Comparison of ENCODE assay signal across 9 cellular contexts in the genomic region with DNA sequence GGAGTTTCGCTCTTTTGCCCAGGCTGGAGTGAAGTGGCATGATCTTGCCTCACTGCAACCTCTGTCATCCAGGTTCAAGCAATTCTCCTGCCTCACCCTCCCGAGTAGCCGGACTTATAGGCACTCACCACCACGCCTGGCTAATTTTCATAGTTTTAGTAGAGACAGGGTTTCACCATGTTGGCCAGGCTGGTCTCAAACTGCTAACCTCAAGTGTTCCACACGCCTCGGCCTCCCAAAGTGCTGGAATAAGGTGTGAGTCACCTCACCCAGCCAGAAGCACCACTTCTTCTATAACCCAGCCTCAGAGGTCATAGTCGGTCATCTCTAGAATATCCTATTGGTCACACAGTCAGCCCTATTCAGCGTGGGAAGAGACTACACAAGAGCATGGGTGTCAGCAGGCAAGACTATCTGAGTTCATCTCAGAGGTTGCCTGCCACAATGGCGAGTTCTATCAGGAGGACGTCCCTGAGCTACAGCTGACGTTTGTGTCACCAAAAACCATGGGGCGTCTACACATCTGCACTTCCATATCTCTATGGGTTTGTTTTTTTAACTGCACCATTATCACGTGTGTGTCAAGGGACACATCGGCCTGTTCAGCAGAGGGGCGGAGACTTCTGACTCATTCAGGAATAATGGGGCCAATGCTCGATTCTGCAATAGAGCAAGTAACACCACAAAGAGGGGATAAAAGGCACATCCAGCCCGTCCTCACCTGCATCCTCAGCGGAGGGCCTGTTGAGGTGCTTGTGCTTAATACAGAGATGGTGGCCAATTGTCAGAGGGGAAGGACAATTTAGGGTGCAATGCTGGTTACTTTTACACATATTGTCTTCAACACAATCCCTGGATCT.
DNase-seq lines count a peak whose midpoint lies in the region; FAIRE-seq and TF ChIP-seq lines count a peak whose summit lies in the region.
"Had no signal": no experiment of that assay in that cellular context is flagged by ENCODE, and none has a peak within 500 bp of the region (broad histone marks: within the 10 kb centered on the region; RNA-seq: fewer than 3 reads in every experiment).

No MANE protein-coding gene starts in this region.

- no peaks in the 10 kb centered on the region for H3K36me3 Mint-ChIP-seq in astrocyte (ENCODE audit: low read depth, unreplicated experiment)

- H3K4me3 Mint-ChIP-seq in astrocyte (ENCODE audit: unreplicated experiment), result no peak overlapping the region

- H3K9ac ChIP-seq in astrocyte (ENCODE audit: low read length) (no peak overlapping the region), liver (ENCODE audit: low read depth in 1 of 2, low read length in 2 of 2) (no peak overlapping the region)

- H3K27me3 Mint-ChIP-seq in astrocyte (ENCODE audit: low read depth, unreplicated experiment), result no peaks in the 10 kb centered on the region

- peak; percentile 7 for DNase-seq in A673 (ENCODE audit: low spot score)
- peak; percentile 82 for DNase-seq in HT1080 (ENCODE audit: low read depth)
- peak; percentile 84 for DNase-seq in astrocyte (ENCODE audit: low read depth)
- DNase-seq in NCI-H2081 treated with DMSO at 0.1 percent for 48 hours (lab: John Stamatoyannopoulos, UW), result no peak
- DNase-seq in activated gamma-delta T cell treated with Interleukin-2 at 50 U/mL for 16 hours, result no peak
- no peak for DNase-seq in DMS153 (lab: John Stamatoyannopoulos, UW)
- no peak for DNase-seq in HuH-7.5 (ENCODE audit: low spot score)
- DNase-seq: NCI-H82 had no signal

- no peak overlapping the region for H3K27ac ChIP-seq in A673 (ENCODE audit: low read depth, low read length, poor library complexity, severe bottlenecking)
- peak overlapping the region; percentile 21 for H3K27ac ChIP-seq in astrocyte (ENCODE audit: low read depth, low read length)
- no peak overlapping the region for H3K27ac ChIP-seq in liver (ENCODE audit: low read depth in 1 of 2, low read length in 2 of 2)

- intact Hi-C loops in A673 (cut with micrococcal nuclease; ENCODE audit: unreplicated experiment), result no loop called here

- H3K27ac Mint-ChIP-seq in astrocyte (ENCODE audit: unreplicated experiment), result no peak overlapping the region

- no peak overlapping the region for H2AFZ ChIP-seq in astrocyte (ENCODE audit: low read depth, low read length)

- no peaks in the 10 kb centered on the region for H4K20me1 ChIP-seq in astrocyte (ENCODE audit: insufficient read depth, low read length)

- H3K4me1 ChIP-seq in A673 (ENCODE audit: insufficient read depth, low read length, poor library complexity, severe bottlenecking) (no peaks in the 10 kb centered on the region), astrocyte (ENCODE audit: insufficient read depth, low read length) (peaks cover 31% of the 10 kb centered on the region), liver (ENCODE audit: control insufficient read depth in 4 of 4, insufficient read depth in 4 of 4, low read length in 3 of 4) (peaks cover 0 to 5% (median 2%) of the 10 kb centered on the region in 4 donors)

- peaks cover 7% of the 10 kb centered on the region for H3K9me3 Mint-ChIP-seq in astrocyte (ENCODE audit: unreplicated experiment)

- FAIRE-seq in astrocyte (lab: Jason Lieb, UNC), result no peak

- BruUV-seq in A673 (replicated peaks; lab: Mats Ljungman, UMichigan), result no TSS peak

- CTCF ChIA-PET in A673 (lab: Charles Lee), result no interaction called here

- no peak for TF ChIP-seq RAD21 in liver (IDR thresholded peaks at IDR 0.05)

- no peak overlapping the region for H3K4me3 ChIP-seq in A673 (ENCODE audit: low read depth, low read length, poor library complexity, severe bottlenecking)
- H3K4me3 ChIP-seq in astrocyte (ENCODE audit: insufficient read depth, low read depth, low read length), result no peak overlapping the region
- H3K4me3 ChIP-seq in liver (ENCODE audit: low read depth in 1 of 3, low read length in 3 of 3), result no peak overlapping the region

- TF ChIP-seq CTCF in A673 (conservative IDR thresholded peaks at IDR 0.05; ENCODE audit: low read depth, low read length) (no peak), astrocyte (IDR thresholded peaks at IDR 0.05; ENCODE audit: insufficient read depth, low read depth, low read length) (no peak), liver (IDR thresholded peaks at IDR 0.05; ENCODE audit: low read depth, low read length, missing input control) (no peak)

- H3K9me3 ChIP-seq in A673 (ENCODE audit: low read depth, low read length, poor library complexity, severe bottlenecking), result no peaks in the 10 kb centered on the region
- peaks cover 5% of the 10 kb centered on the region for H3K9me3 ChIP-seq in astrocyte (ENCODE audit: insufficient read depth, low read depth, low read length)
- H3K9me3 ChIP-seq in liver (ENCODE audit: control insufficient read depth in 4 of 4, low read length in 3 of 4), result no peaks in the 10 kb centered on the region

- H3K27me3 ChIP-seq in A673 (replicated peaks; ENCODE audit: insufficient read depth, low read depth, low read length, poor library complexity) (no peaks in the 10 kb centered on the region), astrocyte (ENCODE audit: insufficient read depth, low read length) (no peaks in the 10 kb centered on the region), liver (ENCODE audit: control insufficient read depth in 4 of 4, insufficient read depth in 4 of 4, low read length in 3 of 4) (no peaks in the 10 kb centered on the region)

- H3K4me2 ChIP-seq in astrocyte (ENCODE audit: low read length), result peak overlapping the region; percentile 45

- no peaks in the 10 kb centered on the region for H3K79me2 ChIP-seq in astrocyte (ENCODE audit: insufficient read depth, low read length)

- H3K36me3 ChIP-seq in A673 (ENCODE audit: insufficient read depth, low read length, poor library complexity, severe bottlenecking) (no peaks in the 10 kb centered on the region), astrocyte (ENCODE audit: insufficient read depth, low read length) (no peaks in the 10 kb centered on the region), liver (ENCODE audit: control insufficient read depth in 4 of 4, insufficient read depth in 3 of 4, low read depth in 1 of 4, low read length in 3 of 4) (no peaks in the 10 kb centered on the region)

- 80% methylated on average over 18 of the region's 18 CpGs for WGBS in liver

- peaks cover 34% of the 10 kb centered on the region for H3K4me1 Mint-ChIP-seq in astrocyte (ENCODE audit: low read depth, unreplicated experiment)

- POLR2A ChIA-PET in A673 (lab: Charles Lee; ENCODE audit: low non-redundant PET), result no interaction called here

TF ChIP-seq in liver, 16 proteins besides CTCF, POLR2A, EP300 and RAD21:
- TF ChIP-seq JUND (IDR thresholded peaks at IDR 0.05) (peak in 1 of 2 donors; percentile 29), RXRA (IDR thresholded peaks at IDR 0.05) (peak in 1 of 2 donors; percentile 22), NR2F2 (IDR thresholded peaks at IDR 0.05) (no peak), SP1 (IDR thresholded peaks at IDR 0.05) (peak; percentile 13)

Comparison
In these comparisons a context has a peak if more than half of its experiments do, and no peak if none do; other contexts are left out.
1. DNase-seq: peak in A673 (single experiment), HT1080 (single experiment) and astrocyte (single experiment); none in NCI-H2081 treated with DMSO at 0.1 percent for 48 hours (single experiment), activated gamma-delta T cell treated with Interleukin-2 at 50 U/mL for 16 hours (single experiment), DMS153 (single experiment) and HuH-7.5 (single experiment).